ENCODE assay signal across 21 cellular contexts in the genomic region with DNA sequence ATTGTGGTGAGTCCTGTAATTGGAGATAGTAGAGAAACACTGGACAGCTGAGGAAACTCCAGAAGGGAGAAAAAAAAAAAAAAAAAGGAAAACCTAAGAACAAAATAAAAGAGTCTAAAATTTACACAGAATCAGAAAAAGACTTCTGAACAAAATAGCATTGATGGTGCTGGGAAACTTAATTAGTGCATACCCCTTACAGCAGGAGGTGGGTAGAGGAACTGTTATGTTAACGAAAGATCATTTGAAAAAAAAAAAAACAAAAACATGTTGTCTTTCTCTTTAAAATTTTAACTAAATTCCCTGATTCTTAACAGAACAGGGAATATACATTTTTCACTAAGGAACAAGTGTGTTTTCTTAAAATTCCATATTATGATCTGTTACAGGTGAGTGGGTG. TPM values are rescaled to one million over a fixed set of nuclear protein-coding genes. Genes with fewer than 3 reads are reported as not detected.
A peak's percentile ranks its signal among the peaks of the same experiment; 100 is the strongest.
DNase-seq lines count a peak whose midpoint lies in the region; ATAC-seq and TF ChIP-seq lines count a peak whose summit lies in the region.
"Had no signal": no experiment of that assay in that cellular context is flagged by ENCODE, and none has a peak within 500 bp of the region (broad histone marks: within the 10 kb centered on the region; RNA-seq: fewer than 3 reads in every experiment).

No MANE protein-coding gene starts in this region.

- H3T11ph ChIP-seq in H9 (ENCODE audit: low read length) = no peak overlapping the region

- peak overlapping the region; percentile 23 to 43 for H3K4me3 Mint-ChIP-seq in H9
- H3K4me3 Mint-ChIP-seq in T-helper 17 cell = peak overlapping the region; percentile 39
- no peak overlapping the region for H3K4me3 Mint-ChIP-seq in nephron progenitor cell
- no peak overlapping the region for H3K4me3 Mint-ChIP-seq in activated T-cell treated with anti-CD3 and anti-CD28 coated beads, Interleukin-2, amount 50 U/mL, for 24 hours
- H3K4me3 Mint-ChIP-seq: CD8-positive, alpha-beta T cell; HFFc6; IgD-negative memory B cell had no signal

- H3K27me3 Mint-ChIP-seq in H9 (ENCODE audit: low read depth) (no peaks in the 10 kb centered on the region), T-helper 17 cell (no peaks in the 10 kb centered on the region), nephron progenitor cell (ENCODE audit: low read depth, poor library complexity) (peaks cover 6% of the 10 kb centered on the region)
- H3K27me3 Mint-ChIP-seq in activated T-cell treated with anti-CD3 and anti-CD28 coated beads, Interleukin-2, amount 50 U/mL, for 24 hours = no peaks in the 10 kb centered on the region

- no peak for TF ChIP-seq CTCF in H9 (conservative IDR thresholded peaks at IDR 0.05)
- TF ChIP-seq CTCF in nephron progenitor cell (IDR thresholded peaks at IDR 0.05) = no peak

- WGBS in H9 (ENCODE audit: extremely low coverage, insufficient read length, low lambda C conversion rate) = no CpG with 5 or more reads among the region's 1 CpG

- no peak overlapping the region for H3K56ac ChIP-seq in H9 (ENCODE audit: insufficient read length, low read depth, low read length)

- no peak for ATAC-seq in T-helper 17 cell
- ATAC-seq in HG03280 (IDR thresholded peaks at IDR 0.05; ENCODE audit: unreplicated experiment) = no peak
- ATAC-seq: CD8-positive, alpha-beta T cell; HCT116; HepG2 had no signal

- no peak overlapping the region for H3K4ac ChIP-seq in H9 (ENCODE audit: low read depth, low read length)

- no peaks in the 10 kb centered on the region for H4K20me1 ChIP-seq in H9 (ENCODE audit: control insufficient read depth, insufficient read depth, insufficient read length)
- H4K20me1 ChIP-seq: BLaER1 treated with 17β-estradiol and CSF1 and Interleukin-3, amounts not matched to agents 10 nM and 100 nM had no signal

- no peak overlapping the region for H2BK20ac ChIP-seq in H9 (ENCODE audit: low read depth, low read length, poor library complexity, severe bottlenecking)

- no peak overlapping the region for H3K14ac ChIP-seq in H9 (ENCODE audit: insufficient read depth, low read length)

- no peaks in the 10 kb centered on the region for H3K36me3 ChIP-seq in iPS-15b (ENCODE audit: control insufficient read depth, insufficient read depth, low read length)
- H3K36me3 ChIP-seq: BLaER1 treated with 17β-estradiol and CSF1 and Interleukin-3, amounts not matched to agents 10 nM and 100 nM had no signal

- H2BK5ac ChIP-seq in H9 (ENCODE audit: insufficient read length, low read length) = no peak overlapping the region

- H3K23ac ChIP-seq in H9 (ENCODE audit: insufficient read length, low read depth, low read length) = no peak overlapping the region

- H2BK12ac ChIP-seq in H9 (ENCODE audit: insufficient read length, low read depth, low read length) = no peak overlapping the region

- no peaks in the 10 kb centered on the region for H3K79me1 ChIP-seq in H9 (ENCODE audit: insufficient read depth, low read depth, low read length, poor library complexity, severe bottlenecking)

- no peak overlapping the region for H3K27ac ChIP-seq in H9 (ENCODE audit: insufficient read length, low read depth, low read length)
- H3K27ac ChIP-seq: BLaER1 treated with 17β-estradiol and CSF1 and Interleukin-3, amounts not matched to agents 10 nM and 100 nM had no signal

- no peak overlapping the region for H2AK5ac ChIP-seq in H9 (ENCODE audit: insufficient read length, low read length)

- no peak overlapping the region for H4K8ac ChIP-seq in H9 (replicated peaks; ENCODE audit: insufficient read length, low read depth, low read length)

- peaks cover 12% of the 10 kb centered on the region for H3K4me1 ChIP-seq in H9 (ENCODE audit: insufficient read depth, low read length)
- H3K4me1 ChIP-seq in iPS-15b (ENCODE audit: control insufficient read depth, insufficient read depth, low read length) = peaks cover 24% of the 10 kb centered on the region
- H3K4me1 ChIP-seq: BLaER1 treated with 17β-estradiol and CSF1 and Interleukin-3, amounts not matched to agents 10 nM and 100 nM had no signal

- H3K9me3 ChIP-seq in H9 (ENCODE audit: control insufficient read depth, low read depth, low read length) (no peaks in the 10 kb centered on the region), T-helper 17 cell (ENCODE audit: control insufficient read depth, low read length, poor library complexity, severe bottlenecking) (no peaks in the 10 kb centered on the region), iPS-15b (ENCODE audit: control insufficient read depth, insufficient read depth, low read length) (no peaks in the 10 kb centered on the region)

- peak overlapping the region; percentile 16 for H3K4me3 ChIP-seq in iPS-15b (ENCODE audit: low read depth, low read length)
- H3K4me3 ChIP-seq: BLaER1 treated with 17β-estradiol and CSF1 and Interleukin-3, amounts not matched to agents 10 nM and 100 nM had no signal

- no peak overlapping the region for H2BK120ac ChIP-seq in H9 (ENCODE audit: low read depth, low read length, poor library complexity, severe bottlenecking)

- H3K9ac ChIP-seq in H9 (ENCODE audit: extremely low read depth, insufficient read length, low read length) (no peak overlapping the region), iPS-15b (ENCODE audit: low read depth, low read length) (no peak overlapping the region)
- H3K9ac ChIP-seq: BLaER1 treated with 17β-estradiol and CSF1 and Interleukin-3, amounts not matched to agents 10 nM and 100 nM had no signal

- H3K27ac Mint-ChIP-seq in H9 (peak overlapping the region; percentile 16 to 93 (median 65); a peak in 6 of 7 replicates), T-helper 17 cell (no peak overlapping the region), nephron progenitor cell (peak overlapping the region; percentile 11)
- H3K27ac Mint-ChIP-seq in activated T-cell treated with anti-CD3 and anti-CD28 coated beads, Interleukin-2, amount 50 U/mL, for 24 hours = no peak overlapping the region
- H3K27ac Mint-ChIP-seq: CD8-positive, alpha-beta T cell; HFFc6; IgD-negative memory B cell had no signal

- DNase-seq in H9 (no peak), T-helper 17 cell (no peak), nephron progenitor cell (no peak), ecto neural progenitor cell (ENCODE audit: low spot score) (no peak), NCI-H1048 (lab: John Stamatoyannopoulos, UW) (no peak)
- DNase-seq in activated T-cell treated with anti-CD3 and anti-CD28 coated beads, Interleukin-2, amount 50 U/mL, for 24 hours = no peak
- DNase-seq: 8988T; CD8-positive, alpha-beta T cell; COR-L47; DMS 273 treated with DMSO at 0.1 percent for 48 hours; DMS53; DND-41; EL; HFFc6; KBM-7 had no signal

- H3K36me3 Mint-ChIP-seq in H9 (ENCODE audit: insufficient read depth in 1 of 3, low read depth in 3 of 3) (peaks cover 2 to 5% (median 4%) of the 10 kb centered on the region in 3 experiments; a peak in 2 of 7 replicates), T-helper 17 cell (ENCODE audit: low read depth) (peaks cover 9% of the 10 kb centered on the region), nephron progenitor cell (ENCODE audit: low read depth) (peaks cover 27% of the 10 kb centered on the region)
- peaks cover 8% of the 10 kb centered on the region for H3K36me3 Mint-ChIP-seq in activated T-cell treated with anti-CD3 and anti-CD28 coated beads, Interleukin-2, amount 50 U/mL, for 24 hours (ENCODE audit: low read depth)

- H2AFZ ChIP-seq in H9 (ENCODE audit: low read length) = no peak overlapping the region

- no peaks in the 10 kb centered on the region for H3K27me3 ChIP-seq in H9 (ENCODE audit: insufficient read depth, low read length)
- H3K27me3 ChIP-seq in iPS-15b (ENCODE audit: control insufficient read depth, insufficient read depth, low read length) = no peaks in the 10 kb centered on the region
- H3K27me3 ChIP-seq: BLaER1 treated with 17β-estradiol and CSF1 and Interleukin-3, amounts not matched to agents 10 nM and 100 nM had no signal

- H3K23me2 ChIP-seq in H9 (ENCODE audit: insufficient read length, low read depth, low read length, poor library complexity, severe bottlenecking) = no peaks in the 10 kb centered on the region

- peaks cover 34 to 40% of the 10 kb centered on the region in 2 experiments for H3K4me1 Mint-ChIP-seq in H9
- H3K4me1 Mint-ChIP-seq in T-helper 17 cell = peaks cover 4% of the 10 kb centered on the region
- H3K4me1 Mint-ChIP-seq in nephron progenitor cell = no peaks in the 10 kb centered on the region
- no peaks in the 10 kb centered on the region for H3K4me1 Mint-ChIP-seq in activated T-cell treated with anti-CD3 and anti-CD28 coated beads, Interleukin-2, amount 50 U/mL, for 24 hours (ENCODE audit: low read depth)
- H3K4me1 Mint-ChIP-seq: IgD-negative memory B cell had no signal

- H4K5ac ChIP-seq in H9 (ENCODE audit: insufficient read length, low read depth, low read length) = no peak overlapping the region

- no peak overlapping the region for H3K18ac ChIP-seq in H9 (ENCODE audit: insufficient read length, low read depth, low read length)

- no peak overlapping the region for H3K4me2 ChIP-seq in H9 (ENCODE audit: insufficient read depth, insufficient read length, low read length)
- H3K4me2 ChIP-seq: BLaER1 treated with 17β-estradiol and CSF1 and Interleukin-3, amounts not matched to agents 10 nM and 100 nM had no signal

- H3K9me3 Mint-ChIP-seq in H9 (no peaks in the 10 kb centered on the region), nephron progenitor cell (no peaks in the 10 kb centered on the region)
- H3K9me3 Mint-ChIP-seq in activated T-cell treated with anti-CD3 and anti-CD28 coated beads, Interleukin-2, amount 50 U/mL, for 24 hours = peaks cover 3% of the 10 kb centered on the region
- H3K9me3 Mint-ChIP-seq: CD8-positive, alpha-beta T cell; HFFc6; IgD-negative memory B cell had no signal

- H3K79me2 ChIP-seq in H9 (ENCODE audit: insufficient read depth, low read length) = no peaks in the 10 kb centered on the region

- H4K91ac ChIP-seq in H9 (ENCODE audit: insufficient read length, low read depth, low read length) = no peak overlapping the region

- no peak overlapping the region for H2BK15ac ChIP-seq in H9 (ENCODE audit: low read depth, low read length)

RNA-seq across cellular contexts. Expression of a gene that starts 11.6 kb away (rescaled TPM):
- total RNA-seq in H9 (2021) = 22.3 and 24.1 TPM in 2 replicates
- 10 to 100 TPM; 19.7 to 24.3 TPM for total RNA-seq in T-helper 17 cell

RNA-seq across cellular contexts. Expression of a gene that starts 32.5 kb away (rescaled TPM):
- total RNA-seq in H9 (2021) (18.6 and 19.0 TPM in 2 replicates), T-helper 17 cell (under 1 TPM; 0.21 to 0.94 TPM)
- total RNA-seq: CD8-positive, alpha-beta T cell had no signal

Comparison
In these comparisons a context has a peak if more than half of its experiments do, and no peak if none do; other contexts are left out.
1. H3K27ac Mint-ChIP-seq: peak in H9 (3 of 3) and nephron progenitor cell (single experiment); none in T-helper 17 cell (single experiment) and activated T-cell treated with anti-CD3 and anti-CD28 coated beads, Interleukin-2, amount 50 U/mL, for 24 hours (single experiment).
2. H3K4me3 Mint-ChIP-seq: peak in H9 (2 of 2) and T-helper 17 cell (single experiment); none in nephron progenitor cell (single experiment) and activated T-cell treated with anti-CD3 and anti-CD28 coated beads, Interleukin-2, amount 50 U/mL, for 24 hours (single experiment).
3. RNA of a gene that starts 32.5 kb away (total RNA-seq): 18.6 to 19.0 TPM in H9; 0.21 to 0.94 TPM in T-helper 17 cell; every median in the first group is over 10 times any median in the second.